ENCODE assay signal across 8 cellular contexts in genomic region chr6:108541843-108542795, GRCh38. TPM values are rescaled to one million over a fixed set of nuclear protein-coding genes. Genes with fewer than 3 reads are reported as not detected.
DNase-seq lines count a peak whose midpoint lies in the region; ATAC-seq and TF ChIP-seq lines count a peak whose summit lies in the region.

No MANE protein-coding gene starts in this region.

- peak; percentile 98 for TF ChIP-seq CTCF in chondrocyte (IDR thresholded peaks at IDR 0.05)
- TF ChIP-seq CTCF in liver (IDR thresholded peaks at IDR 0.05; ENCODE audit: low read depth, low read length, missing input control) = peak; percentile 91

- no peaks in the 10 kb centered on the region for H3K27me3 ChIP-seq in liver (ENCODE audit: control insufficient read depth in 4 of 4, insufficient read depth in 4 of 4, low read length in 3 of 4)

- ATAC-seq in HG02678 (IDR thresholded peaks at IDR 0.05; ENCODE audit: unreplicated experiment) = peak; percentile 90
- no peak for ATAC-seq in GM18858 (IDR thresholded peaks at IDR 0.05; ENCODE audit: unreplicated experiment)

- H3K9ac ChIP-seq in liver (ENCODE audit: low read depth in 1 of 2, low read length in 2 of 2) = no peak overlapping the region

- no peaks in the 10 kb centered on the region for H3K9me3 ChIP-seq in liver (ENCODE audit: control insufficient read depth in 4 of 4, low read length in 3 of 4)

- no peaks in the 10 kb centered on the region for H3K36me3 ChIP-seq in liver (ENCODE audit: control insufficient read depth in 4 of 4, insufficient read depth in 3 of 4, low read depth in 1 of 4, low read length in 3 of 4)

- H3K9me3 Mint-ChIP-seq in chondrocyte (ENCODE audit: low read depth) = peaks cover 5% of the 10 kb centered on the region

- peaks cover 1% of the 10 kb centered on the region for H3K36me3 Mint-ChIP-seq in chondrocyte (ENCODE audit: low read depth)

- H3K4me3 Mint-ChIP-seq in chondrocyte (ENCODE audit: unreplicated experiment) = peak overlapping the region; percentile 21

- H3K27ac Mint-ChIP-seq in chondrocyte (ENCODE audit: unreplicated experiment) = no peak overlapping the region

- 26% methylated on average over 6 of the region's 6 CpGs for WGBS in liver

- no peaks in the 10 kb centered on the region for H3K27me3 Mint-ChIP-seq in chondrocyte (ENCODE audit: low read depth)

- H3K4me3 ChIP-seq in liver (ENCODE audit: low read depth in 1 of 3, low read length in 3 of 3) = no peak overlapping the region

- no peak overlapping the region for H3K27ac ChIP-seq in liver (ENCODE audit: low read depth in 1 of 2, low read length in 2 of 2)

- H3K4me1 Mint-ChIP-seq in chondrocyte (ENCODE audit: low read depth) = peaks cover 3% of the 10 kb centered on the region

- peak; percentile 100 for TF ChIP-seq RAD21 in liver (IDR thresholded peaks at IDR 0.05)

- DNase-seq in EH (ENCODE audit: low read depth) = peak; percentile 79
- peak; percentile 82 for DNase-seq in NCI-H345 (lab: John Stamatoyannopoulos, UW)
- peak; percentile 37 for DNase-seq in activated CD4-positive, CD25-positive, alpha-beta regulatory T cell treated with anti-CD3 and anti-CD28 coated beads, Interleukin-2, amount 50 U/mL, for 16 hours (ENCODE audit: low read depth, low spot score)
- DNase-seq in chondrocyte (ENCODE audit: low spot score) = no peak
- peak in 2 of 3 donors; percentile 41 to 42 for DNase-seq in stimulated activated CD4-positive, alpha-beta T cell treated with anti-CD3 and anti-CD28 coated beads, TNF-alpha, amount 100 ng/mL, for 48 hours (ENCODE audit: low read depth in 3 of 3)

- H3K4me1 ChIP-seq in liver (ENCODE audit: control insufficient read depth in 4 of 4, insufficient read depth in 4 of 4, low read length in 3 of 4) = peaks cover 0 to 9% (median 2%) of the 10 kb centered on the region in 4 donors

TF ChIP-seq in liver, 16 proteins besides CTCF, POLR2A, EP300 and RAD21:
- TF ChIP-seq NR2F2 (IDR thresholded peaks at IDR 0.05) (no peak), EGR1 (IDR thresholded peaks at IDR 0.05; ENCODE audit: low read depth in 2 of 2) (no peak), RXRA (IDR thresholded peaks at IDR 0.05) (peak in 1 of 2 donors; percentile 12), HNF4A (conservative IDR thresholded peaks at IDR 0.05) (no peak), SP1 (IDR thresholded peaks at IDR 0.05) (no peak)

RNA-seq across cellular contexts. Expression of gene FOXO3, which starts 18.6 kb away (rescaled TPM):
- total RNA-seq in chondrocyte (42.7 to 58.1 TPM (median 45.0 TPM) in 3 replicates), liver (10 to 100 TPM; 21.7 to 72.2 TPM)
- polyA plus RNA-seq in liver = 10 to 100 TPM in 1 of 2 donors, 1 to 10 TPM in 1; 6.0 to 12.8 TPM
